1 cellular context compared by ENCODE assay signal in the genomic region with DNA sequence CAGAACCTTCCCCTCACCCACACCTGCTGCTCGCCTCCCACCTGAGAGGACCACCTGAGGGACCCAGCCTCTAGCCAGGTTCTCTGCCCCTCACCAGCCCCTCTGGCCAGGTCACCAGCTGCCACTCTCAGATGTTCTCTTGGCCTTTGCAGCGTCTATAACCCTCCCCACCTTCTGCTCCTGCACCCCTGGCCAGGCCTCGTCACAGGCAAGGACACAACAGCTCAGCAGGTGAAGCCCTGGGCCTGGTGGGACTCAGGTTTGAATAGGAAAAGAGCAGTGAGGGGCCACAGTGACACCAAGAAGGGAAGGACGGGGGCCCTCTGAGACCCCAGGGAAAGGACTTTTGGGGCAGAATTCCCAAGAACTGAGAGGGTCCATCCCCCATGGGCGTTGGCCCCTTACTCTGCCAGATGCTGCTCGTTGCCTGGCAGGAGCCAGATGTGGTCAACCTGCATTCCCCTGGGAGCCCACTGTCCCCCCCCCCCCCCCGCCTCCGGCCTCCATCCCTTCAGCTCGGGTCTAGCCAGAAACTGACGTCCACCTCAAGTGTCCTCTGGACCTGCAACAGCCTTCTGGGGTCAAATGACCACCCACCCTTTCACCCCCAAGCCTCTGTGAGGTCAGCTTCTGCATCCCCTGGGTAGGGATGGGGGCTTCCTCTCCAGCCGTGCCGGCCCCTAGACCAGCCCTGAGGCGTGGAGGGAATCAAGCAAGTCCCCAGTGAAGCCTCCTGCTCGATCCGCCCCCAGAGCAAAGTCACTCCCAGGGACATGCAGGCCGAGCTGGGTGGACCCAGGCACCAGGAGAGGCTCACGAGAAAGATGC.
TF ChIP-seq lines count a peak whose summit lies in the region.

No MANE protein-coding gene starts in this region.

TF ChIP-seq in K562, 482 proteins besides CTCF, POLR2A, EP300 and RAD21:
- TF ChIP-seq, protein P1, sequence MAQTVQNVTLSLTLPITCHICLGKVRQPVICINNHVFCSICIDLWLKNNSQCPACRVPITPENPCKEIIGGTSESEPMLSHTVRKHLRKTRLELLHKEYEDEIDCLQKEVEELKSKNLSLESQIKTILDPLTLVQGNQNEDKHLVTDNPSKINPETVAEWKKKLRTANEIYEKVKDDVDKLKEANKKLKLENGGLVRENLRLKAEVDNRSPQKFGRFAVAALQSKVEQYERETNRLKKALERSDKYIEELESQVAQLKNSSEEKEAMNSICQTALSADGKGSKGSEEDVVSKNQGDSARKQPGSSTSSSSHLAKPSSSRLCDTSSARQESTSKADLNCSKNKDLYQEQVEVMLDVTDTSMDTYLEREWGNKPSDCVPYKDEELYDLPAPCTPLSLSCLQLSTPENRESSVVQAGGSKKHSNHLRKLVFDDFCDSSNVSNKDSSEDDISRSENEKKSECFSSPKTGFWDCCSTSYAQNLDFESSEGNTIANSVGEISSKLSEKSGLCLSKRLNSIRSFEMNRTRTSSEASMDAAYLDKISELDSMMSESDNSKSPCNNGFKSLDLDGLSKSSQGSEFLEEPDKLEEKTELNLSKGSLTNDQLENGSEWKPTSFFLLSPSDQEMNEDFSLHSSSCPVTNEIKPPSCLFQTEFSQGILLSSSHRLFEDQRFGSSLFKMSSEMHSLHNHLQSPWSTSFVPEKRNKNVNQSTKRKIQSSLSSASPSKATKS (CRISPR knock-in tag; IDR thresholded peaks at IDR 0.05), result no peak
- TF ChIP-seq SUPT5H (IDR thresholded peaks at IDR 0.05) (peak; percentile 47), POLR2G (IDR thresholded peaks at IDR 0.05; ENCODE audit: low read depth, low read length) (peak; percentile 56; the same call in 1 of the 2 replicates)
- TF ChIP-seq, protein P2, sequence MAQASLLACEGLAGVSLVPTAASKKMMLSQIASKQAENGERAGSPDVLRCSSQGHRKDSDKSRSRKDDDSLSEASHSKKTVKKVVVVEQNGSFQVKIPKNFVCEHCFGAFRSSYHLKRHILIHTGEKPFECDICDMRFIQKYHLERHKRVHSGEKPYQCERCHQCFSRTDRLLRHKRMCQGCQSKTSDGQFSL (CRISPR knock-in tag; IDR thresholded peaks at IDR 0.05), result no peak
- TF ChIP-seq, protein P2 (tag; IDR thresholded peaks at IDR 0.05), result peak in 1 of 2 experiments; percentile 60; a peak in 1 of 4 replicates
